32 cellular contexts compared by ENCODE assay signal in genomic region chr1:2999138-2999537, GRCh38. TPM values are rescaled to one million over a fixed set of nuclear protein-coding genes. Genes with fewer than 3 reads are reported as not detected.
"Had no signal": no experiment of that assay in that cellular context is flagged by ENCODE, and none has a peak within 500 bp of the region (broad histone marks: within the 10 kb centered on the region; RNA-seq: fewer than 3 reads in every experiment).

No MANE protein-coding gene starts in this region.

- DNase-seq: activated B cell treated with CpG ODN at 0.5 μM for 24 hours; activated CD4-positive, alpha-beta memory T cell treated with anti-CD3 and anti-CD28 coated beads for 36 hours; activated CD4-positive, alpha-beta T cell treated with anti-CD3 and anti-CD28 coated beads for 4 hours; activated CD4-positive, alpha-beta T cell treated with anti-CD3 and anti-CD28 coated beads, Interleukin-2, amount 10 ng/mL, durations not matched to agents 24 days and 14 days; activated CD4-positive, alpha-beta T cell treated with anti-CD3 and anti-CD28 coated beads, Interleukin-2, amount 50 U/mL, for 1 hour; activated CD4-positive, alpha-beta T cell treated with anti-CD3 and anti-CD28 coated beads, Interleukin-2, amount 50 U/mL, for 4 hours; activated CD4-positive, CD25-positive, alpha-beta regulatory T cell treated with anti-CD3 and anti-CD28 coated beads, Interleukin-2, amount 50 U/mL, for 72 hours; activated CD8-positive, alpha-beta memory T cell treated with anti-CD3 and anti-CD28 coated beads, Interleukin-2, amount 50 U/mL, for 4 hours; activated CD8-positive, alpha-beta T cell treated with anti-CD3 and anti-CD28 coated beads for 36 hours; activated effector memory CD4-positive, alpha-beta T cell treated with anti-CD3 and anti-CD28 coated beads, Interleukin-2, amount 50 U/mL, for 16 hours; activated gamma-delta T cell treated with Interleukin-2 at 50 U/mL for 16 hours; activated naive CD4-positive, alpha-beta T cell; activated naive CD8-positive, alpha-beta T cell treated with anti-CD3 and anti-CD28 coated beads for 36 hours; activated T-cell treated with anti-CD3 and anti-CD28 coated beads for 4 hours; activated T-cell treated with anti-CD3 and anti-CD28 coated beads, Interleukin-2, amount 50 U/mL, for 4 hours; activated T-cell treated with anti-CD3 and anti-CD28 coated beads, Interleukin-2, amount 50 U/mL, for 72 hours; amniotic stem cell; caudate nucleus; cerebellar nuclear complex; SW 1271; T-helper 1 cell; T-helper 2 cell; T-helper 9 cell had no signal

- H3K27ac ChIP-seq: adrenal gland, cardiac muscle cell, VCaP had no signal

- H3K36me3 ChIP-seq: adrenal gland, ascending aorta, cardiac muscle cell had no signal

- H3K27me3 ChIP-seq: adrenal gland, ascending aorta, cardiac muscle cell had no signal

- ATAC-seq: activated CD8-positive, alpha-beta T cell treated with anti-CD3 and anti-CD28 coated beads for 36 hours; activated naive CD4-positive, alpha-beta T cell treated with anti-CD3 and anti-CD28 coated beads, Interleukin-2, amount 50 U/mL, for 72 hours; activated T-cell treated with anti-CD3 and anti-CD28 coated beads, Interleukin-2, amount 50 U/mL, for 4 hours; activated T-cell treated with anti-CD3 and anti-CD28 coated beads, Interleukin-2, amount 50 U/mL, for 72 hours; activated T-helper 17 cell treated with anti-CD3 and anti-CD28 coated beads, Interleukin-2, amount 50 U/mL, for 72 hours had no signal

- H3K9me3 ChIP-seq: adrenal gland had no signal

- H3K4me1 ChIP-seq: adrenal gland had no signal

- H3K4me3 ChIP-seq: adrenal gland, ascending aorta, cardiac muscle cell had no signal

RNA-seq across cellular contexts. Expression of gene ACTRT2, which starts 22.1 kb away (rescaled TPM):
- total RNA-seq: activated B cell treated with CpG ODN at 0.5 μM for 24 hours; activated CD4-positive, alpha-beta memory T cell treated with anti-CD3 and anti-CD28 coated beads for 36 hours; activated CD4-positive, alpha-beta T cell treated with anti-CD3 and anti-CD28 coated beads, Interleukin-2, amount 10 ng/mL, durations not matched to agents 24 days and 14 days; activated CD8-positive, alpha-beta memory T cell treated with anti-CD3 and anti-CD28 coated beads for 36 hours; activated CD8-positive, alpha-beta T cell treated with anti-CD3 and anti-CD28 coated beads for 36 hours; activated naive CD4-positive, alpha-beta T cell treated with anti-CD3 and anti-CD28 coated beads, Interleukin-2, amount 50 U/mL, for 72 hours; activated naive CD8-positive, alpha-beta T cell treated with anti-CD3 and anti-CD28 coated beads for 36 hours; activated T-cell treated with anti-CD3 and anti-CD28 coated beads, Interleukin-2, amount 50 U/mL, for 4 hours; activated T-cell treated with anti-CD3 and anti-CD28 coated beads, Interleukin-2, amount 50 U/mL, for 72 hours; activated T-helper 1 cell treated with anti-CD3 and anti-CD28 coated beads, Interleukin-12 subunit alpha, Interleukin-12 subunit beta, Interleukin-2, Interleukin-4 antibody, amounts not matched to agents 30 ng/mL and 10 ng/mL and 1 ng/mL, durations not matched to agents 14 hours and 24 hours and 36 hours; activated T-helper 17 cell treated with anti-CD3 and anti-CD28 coated beads, Interleukin-2, amount 50 U/mL, for 72 hours; adrenal gland; ascending aorta; bronchial epithelial cell; cardiac muscle cell had no signal
